ENCODE assay signal across 8 cellular contexts in genomic region chr5:143399616-143400540, GRCh38. TPM values are rescaled to one million over a fixed set of nuclear protein-coding genes. Genes with fewer than 3 reads are reported as not detected.
A peak's percentile ranks its signal among the peaks of the same experiment; 100 is the strongest.
DNase-seq lines count a peak whose midpoint lies in the region; TF ChIP-seq lines count a peak whose summit lies in the region.

No MANE protein-coding gene starts in this region.

- intact Hi-C loops in CD4-positive, alpha-beta memory T cell (cut with micrococcal nuclease): loop anchor here (2.0 to 5.0 kb wide), 2 partner anchors 13 to 98 kb away; no protein-coding TSS in a partner anchor
- intact Hi-C loops in dendritic cell treated with granulocyte-macrophage colony-stimulating factor and Interleukin-4, amounts not matched to agents 40 ng/mL and 50 ng/mL, for 4 days (cut with micrococcal nuclease): loop anchor here (5.0 to 10.0 kb wide), 8 partner anchors 115 to 765 kb away; no protein-coding TSS in a partner anchor

- H3K4me1 Mint-ChIP-seq in CD4-positive, alpha-beta memory T cell: peaks cover 48 to 74% (median 58%) of the 10 kb centered on the region in 4 donors
- H3K4me1 Mint-ChIP-seq in dendritic cell treated with granulocyte-macrophage colony-stimulating factor and Interleukin-4, amounts not matched to agents 40 ng/mL and 50 ng/mL, for 4 days (ENCODE audit: low read depth): peaks cover 41% of the 10 kb centered on the region
- peaks cover 2% of the 10 kb centered on the region for H3K4me1 Mint-ChIP-seq in glutamatergic neuron (ENCODE audit: low read depth, unreplicated experiment)

- H3K4me3 ChIP-seq in CD4-positive, alpha-beta memory T cell (ENCODE audit: low read length in 2 of 2): peak overlapping the region; percentile 7 to 69
- H3K4me3 ChIP-seq in MG63 (peak overlapping the region; percentile 80), neutrophil (ENCODE audit: low read depth in 1 of 2, low read length in 1 of 2) (peak overlapping the region; percentile 5 to 91)

- H3K27me3 Mint-ChIP-seq in CD4-positive, alpha-beta memory T cell: no peaks in the 10 kb centered on the region
- H3K27me3 Mint-ChIP-seq in dendritic cell treated with granulocyte-macrophage colony-stimulating factor and Interleukin-4, amounts not matched to agents 40 ng/mL and 50 ng/mL, for 4 days: no peaks in the 10 kb centered on the region
- peaks cover 9% of the 10 kb centered on the region for H3K27me3 Mint-ChIP-seq in glutamatergic neuron (ENCODE audit: unreplicated experiment)

- TF ChIP-seq CTCF in neutrophil (IDR thresholded peaks at IDR 0.05) (no peak), glutamatergic neuron (IDR thresholded peaks at IDR 0.05; ENCODE audit: partially characterized antibody, unreplicated experiment) (no peak)

- H3K27me3 ChIP-seq in CD4-positive, alpha-beta memory T cell (ENCODE audit: insufficient read depth, low read length): no peaks in the 10 kb centered on the region
- H3K27me3 ChIP-seq in MG63 (no peaks in the 10 kb centered on the region), neutrophil (no peaks in the 10 kb centered on the region)

- H3K4me3 Mint-ChIP-seq in CD4-positive, alpha-beta memory T cell: peak overlapping the region; percentile 76 to 96 (median 92)
- H3K4me3 Mint-ChIP-seq in dendritic cell treated with granulocyte-macrophage colony-stimulating factor and Interleukin-4, amounts not matched to agents 40 ng/mL and 50 ng/mL, for 4 days: peak overlapping the region; percentile 26
- H3K4me3 Mint-ChIP-seq in glutamatergic neuron (ENCODE audit: unreplicated experiment): no peak overlapping the region

- peaks cover 25 to 58% of the 10 kb centered on the region in 2 donors for H3K36me3 Mint-ChIP-seq in CD4-positive, alpha-beta memory T cell
- H3K36me3 Mint-ChIP-seq in dendritic cell treated with granulocyte-macrophage colony-stimulating factor and Interleukin-4, amounts not matched to agents 40 ng/mL and 50 ng/mL, for 4 days (ENCODE audit: low read depth): peaks cover 30% of the 10 kb centered on the region
- no peaks in the 10 kb centered on the region for H3K36me3 Mint-ChIP-seq in glutamatergic neuron (ENCODE audit: unreplicated experiment)

- H3K27ac ChIP-seq in CD4-positive, alpha-beta memory T cell (ENCODE audit: low read depth, low read length): no peak overlapping the region
- peak overlapping the region; percentile 35 for H3K27ac ChIP-seq in neutrophil

- H3K9me3 ChIP-seq in CD4-positive, alpha-beta memory T cell (ENCODE audit: control insufficient read depth in 1 of 2, low read length in 2 of 2): no peaks in the 10 kb centered on the region
- H3K9me3 ChIP-seq in MG63 (no peaks in the 10 kb centered on the region), neutrophil (no peaks in the 10 kb centered on the region)

- peaks cover 0 to 1% (median 0%) of the 10 kb centered on the region in 8 donors for H3K9me3 Mint-ChIP-seq in CD4-positive, alpha-beta memory T cell
- H3K9me3 Mint-ChIP-seq in dendritic cell treated with granulocyte-macrophage colony-stimulating factor and Interleukin-4, amounts not matched to agents 40 ng/mL and 50 ng/mL, for 4 days: no peaks in the 10 kb centered on the region
- peaks cover 2% of the 10 kb centered on the region for H3K9me3 Mint-ChIP-seq in glutamatergic neuron (ENCODE audit: unreplicated experiment)

- no peak for DNase-seq in CD4-positive, alpha-beta memory T cell
- no peak for DNase-seq in MG63
- DNase-seq in glutamatergic neuron: no peak
- DNase-seq in NCI-H524 (lab: John Stamatoyannopoulos, UW): no peak
- DNase-seq in NK-92 treated with Interleukin-12 subunit alpha and Interleukin-12 subunit beta, amount 100 ng/mL, for 24 hours (lab: John Stamatoyannopoulos, UW): no peak
- DNase-seq in NCI-H2227 (lab: John Stamatoyannopoulos, UW; ENCODE audit: unreplicated experiment): no peak

- POLR2A ChIA-PET in CD4-positive, alpha-beta memory T cell (lab: Charles Lee; ENCODE audit: partially characterized antibody): interaction anchor here (0.6 to 2.0 kb wide), 8 partner anchors 10 to 792 kb away, joined by 3 to 14 read pairs (median 4); no protein-coding TSS in a partner anchor

- peak overlapping the region in 6 of 7 donors; percentile 5 to 89 (median 71) for H3K27ac Mint-ChIP-seq in CD4-positive, alpha-beta memory T cell
- no peak overlapping the region for H3K27ac Mint-ChIP-seq in dendritic cell treated with granulocyte-macrophage colony-stimulating factor and Interleukin-4, amounts not matched to agents 40 ng/mL and 50 ng/mL, for 4 days
- no peak overlapping the region for H3K27ac Mint-ChIP-seq in glutamatergic neuron (ENCODE audit: unreplicated experiment)

- H3K4me1 ChIP-seq in CD4-positive, alpha-beta memory T cell (ENCODE audit: insufficient read depth, low read length): peaks cover 72% of the 10 kb centered on the region
- H3K4me1 ChIP-seq in neutrophil (ENCODE audit: control insufficient read depth in 1 of 2, insufficient read depth in 1 of 2, low read depth in 1 of 2, low read length in 1 of 2): peaks cover 74 to 75% of the 10 kb centered on the region in 2 experiments

- CTCF ChIA-PET in CD4-positive, alpha-beta memory T cell (lab: Charles Lee; ENCODE audit: partially characterized antibody): interaction anchor here (1.0 to 2.3 kb wide), 3 partner anchors 14 to 397 kb away, joined by 3 to 8 read pairs (median 5); no protein-coding TSS in a partner anchor

- peaks cover 9% of the 10 kb centered on the region for H3K36me3 ChIP-seq in CD4-positive, alpha-beta memory T cell (ENCODE audit: insufficient read depth, low read length)
- H3K36me3 ChIP-seq in MG63: peaks cover 43% of the 10 kb centered on the region
- H3K36me3 ChIP-seq in neutrophil: peaks cover 20% of the 10 kb centered on the region

RNA-seq across cellular contexts. Expression of gene NR3C1, which starts 3.6 kb away (rescaled TPM):
- total RNA-seq in CD4-positive, alpha-beta memory T cell: 100 to 1,000 TPM; 161 to 164 TPM
- polyA plus RNA-seq in CD4-positive, alpha-beta memory T cell: 100 to 1,000 TPM in 1 of 2 donors, 10 to 100 TPM in 1; 92.0 to 125 TPM
- total RNA-seq in MG63 (2014; rRNA removed; shearing (Covaris generic); ENCODE audit: low replicate concordance): 45.6 and 50.8 TPM in 2 replicates
- 2.3 TPM for total RNA-seq in glutamatergic neuron (ENCODE audit: unreplicated experiment)

Comparison
In these comparisons a context has a peak if more than half of its experiments do, and no peak if none do; other contexts are left out.
1. H3K27ac Mint-ChIP-seq: peak in CD4-positive, alpha-beta memory T cell (6 of 7); none in dendritic cell treated with granulocyte-macrophage colony-stimulating factor and Interleukin-4, amounts not matched to agents 40 ng/mL and 50 ng/mL, for 4 days (single experiment) and glutamatergic neuron (single experiment).
2. RNA of gene NR3C1, which starts 3.6 kb away (total RNA-seq): 161 to 164 TPM in CD4-positive, alpha-beta memory T cell and 45.6 to 50.8 TPM in MG63; 2.3 TPM in glutamatergic neuron (single experiment); every median in the first group is over 10 times any median in the second.
3. Peak in every context shown above with its lines, with median percentiles within 50 percentile points of each other: H3K4me3 ChIP-seq.